In the genomic region with DNA sequence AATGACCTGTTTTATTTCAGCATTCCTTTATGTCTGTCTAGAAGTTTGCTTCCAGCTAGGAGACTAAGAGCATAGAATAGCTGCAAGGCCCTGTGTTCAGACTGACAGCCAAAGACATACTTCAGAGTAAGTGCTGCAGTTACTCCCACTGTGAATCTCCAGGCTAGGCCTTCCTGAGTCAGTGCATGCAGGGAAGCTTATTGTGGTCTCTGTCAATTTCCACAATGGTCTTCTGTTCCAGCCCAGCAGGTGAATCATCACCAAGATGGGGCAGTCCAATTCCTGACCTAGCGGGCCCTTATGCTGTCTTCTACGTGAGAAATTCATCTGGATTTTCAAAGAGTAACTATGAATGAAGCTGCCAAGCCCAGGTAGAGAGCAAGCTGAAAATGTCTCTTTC, we compare ENCODE assay signal across 28 cellular contexts.
DNase-seq lines count a peak whose midpoint lies in the region; ATAC-seq, FAIRE-seq and TF ChIP-seq lines count a peak whose summit lies in the region.
"Had no signal": no experiment of that assay in that cellular context is flagged by ENCODE, and none has a peak within 500 bp of the region (broad histone marks: within the 10 kb centered on the region; RNA-seq: fewer than 3 reads in every experiment).

No MANE protein-coding gene starts in this region.

- H3K4me1 ChIP-seq in H1 (replicated peaks in 1 of 4; ENCODE audit: control insufficient read depth in 3 of 4, insufficient read depth in 4 of 4, low read length in 3 of 4): peaks cover 0 to 3% (median 1%) of the 10 kb centered on the region in 4 experiments; a peak in 4 of 7 replicates
- no peaks in the 10 kb centered on the region for H3K4me1 ChIP-seq in CD8-positive, alpha-beta T cell (ENCODE audit: insufficient read depth, low read length)
- H3K4me1 ChIP-seq: esophagus squamous epithelium, HAP-1, pancreas had no signal

- H3K23me2 ChIP-seq in H1 (ENCODE audit: low read depth, low read length): no peaks in the 10 kb centered on the region

- H4K5ac ChIP-seq in H1 (ENCODE audit: insufficient read length, low read depth, low read length): no peak overlapping the region

- H3K18ac ChIP-seq in H1 (ENCODE audit: extremely low read depth, low read length): no peak overlapping the region

- no peak overlapping the region for H3K4me3 Mint-ChIP-seq in CD8-positive, alpha-beta T cell
- H3K4me3 Mint-ChIP-seq: activated CD4-positive, alpha-beta T cell treated with anti-CD3 and anti-CD28 coated beads, Interleukin-2, amount 10 ng/mL, durations not matched to agents 7 days and 5 days; activated naive CD8-positive, alpha-beta T cell treated with anti-CD3 and anti-CD28 coated beads, Interleukin-2, amount 50 U/mL, for 24 hours; CD8-positive, alpha-beta memory T cell; central memory CD8-positive, alpha-beta T cell; IgD-negative memory B cell; memory B cell; naive thymus-derived CD4-positive, alpha-beta T cell had no signal

- no peak overlapping the region for H2BK120ac ChIP-seq in H1 (replicated peaks; ENCODE audit: low read depth, low read length)

- H4K91ac ChIP-seq in H1 (replicated peaks; ENCODE audit: insufficient read length, low read length): no peak overlapping the region

- no peaks in the 10 kb centered on the region for H3K9me3 ChIP-seq in H1 (ENCODE audit: insufficient read depth in 2 of 2, low read depth in 1 of 2, low read length in 1 of 2)
- no peaks in the 10 kb centered on the region for H3K9me3 ChIP-seq in CD8-positive, alpha-beta T cell (ENCODE audit: low read length)
- H3K9me3 ChIP-seq: esophagus squamous epithelium, HAP-1, pancreas, sigmoid colon, tibial artery had no signal

- TF ChIP-seq POLR2A in H1 (IDR thresholded peaks at IDR 0.05; ENCODE audit: control extremely low read depth in 1 of 2, low read depth in 2 of 2, low read length in 2 of 2): no peak

- no peak overlapping the region for H2BK15ac ChIP-seq in H1 (ENCODE audit: low read length)

- H3K4me3 ChIP-seq in H1 (ENCODE audit: extremely low read depth in 1 of 4, insufficient read depth in 2 of 4, low read depth in 3 of 4, low read length in 4 of 4): no peak overlapping the region
- no peak overlapping the region for H3K4me3 ChIP-seq in CD8-positive, alpha-beta T cell (ENCODE audit: low read depth, low read length)
- H3K4me3 ChIP-seq: esophagus squamous epithelium, HAP-1, pancreas, sigmoid colon, tibial artery had no signal

- no peak overlapping the region for H3K23ac ChIP-seq in H1 (ENCODE audit: insufficient read length)

- no peaks in the 10 kb centered on the region for H3K4me1 Mint-ChIP-seq in CD8-positive, alpha-beta T cell (ENCODE audit: low read depth)
- H3K4me1 Mint-ChIP-seq: activated CD4-positive, alpha-beta T cell treated with anti-CD3 and anti-CD28 coated beads, Interleukin-2, amount 10 ng/mL, durations not matched to agents 7 days and 5 days; activated naive CD8-positive, alpha-beta T cell treated with anti-CD3 and anti-CD28 coated beads, Interleukin-2, amount 50 U/mL, for 24 hours; CD8-positive, alpha-beta memory T cell; central memory CD8-positive, alpha-beta T cell; IgD-negative memory B cell; memory B cell; naive thymus-derived CD4-positive, alpha-beta T cell had no signal

- intact Hi-C loops in CD8-positive, alpha-beta T cell (cut with DNase I, micrococcal nuclease): no loop called here

- H2AFZ ChIP-seq in H1 (ENCODE audit: low read length): no peak overlapping the region

- ATAC-seq in CD8-positive, alpha-beta T cell: no peak
- ATAC-seq: activated naive CD8-positive, alpha-beta T cell treated with anti-CD3 and anti-CD28 coated beads, Interleukin-2, amount 50 U/mL, for 24 hours; naive thymus-derived CD4-positive, alpha-beta T cell; pancreas had no signal

- CTCF ChIA-PET in H1 (lab: Charles Lee; ENCODE audit: partially characterized antibody): interaction anchor here (1.1 to 1.8 kb wide), 2 partner anchors 9 to 12 kb away, joined by 3 to 6 read pairs; no protein-coding TSS in a partner anchor
- CTCF ChIA-PET in CD8-positive, alpha-beta T cell (lab: Charles Lee): no interaction called here

- H3K4me2 ChIP-seq in H1 (ENCODE audit: insufficient read depth in 1 of 2, low read depth in 2 of 2, low read length in 2 of 2): peak overlapping the region in 1 of 2 experiments; percentile 14; a peak in 1 of 4 replicates

- H4K20me1 ChIP-seq in H1 (replicated peaks in 1 of 2; ENCODE audit: control insufficient read depth in 1 of 2, insufficient read depth in 2 of 2, low read length in 2 of 2): no peaks in the 10 kb centered on the region

- no peak overlapping the region for H3K56ac ChIP-seq in H1 (replicated peaks; ENCODE audit: insufficient read length, low read depth, low read length)

- no peak overlapping the region for H4K8ac ChIP-seq in H1 (ENCODE audit: extremely low read depth, insufficient read depth, low read length)

- H3K27ac Mint-ChIP-seq in CD8-positive, alpha-beta T cell: no peak overlapping the region
- H3K27ac Mint-ChIP-seq: activated CD4-positive, alpha-beta T cell treated with anti-CD3 and anti-CD28 coated beads, Interleukin-2, amount 10 ng/mL, durations not matched to agents 7 days and 5 days; activated naive CD8-positive, alpha-beta T cell treated with anti-CD3 and anti-CD28 coated beads, Interleukin-2, amount 50 U/mL, for 24 hours; activated T-helper 2 cell treated with anti-CD3 and anti-CD28 coated beads, Interferon-gamma antibody, Interleukin-2, Interleukin-4, amounts not matched to agents 10 μg/mL and 5 μg/mL and 100 μg/mL, durations not matched to agents 14 hours and 24 hours and 36 hours; CD8-positive, alpha-beta memory T cell; IgD-negative memory B cell; memory B cell; naive thymus-derived CD4-positive, alpha-beta T cell had no signal

- TF ChIP-seq CTCF in H1 (IDR thresholded peaks at IDR 0.05; ENCODE audit: control extremely low read depth in 1 of 3, insufficient read depth in 1 of 3, low read depth in 1 of 3, low read length in 3 of 3): no peak
- no peak for TF ChIP-seq CTCF in CD8-positive, alpha-beta T cell (IDR thresholded peaks at IDR 0.05)

- H3K79me2 ChIP-seq in H1 (ENCODE audit: control insufficient read depth in 1 of 2, insufficient read depth in 2 of 2, low read length in 2 of 2): no peaks in the 10 kb centered on the region

- peak; percentile 69 for FAIRE-seq in H1 (lab: Jason Lieb, UNC)
- FAIRE-seq: kidney, pancreas had no signal

- TF ChIP-seq RAD21 in H1 (IDR thresholded peaks at IDR 0.05 in 1 of 2, conservative IDR thresholded peaks at IDR 0.05 in 1 of 2; ENCODE audit: low read depth in 2 of 2, low read length in 2 of 2): no peak

- TF ChIP-seq EP300 in H1 (IDR thresholded peaks at IDR 0.05; ENCODE audit: borderline replicate concordance in 1 of 2, low read depth in 2 of 2, low read length in 2 of 2): no peak

- H3K27me3 ChIP-seq in H1 (replicated peaks in 1 of 4; ENCODE audit: control insufficient read depth in 3 of 4, extremely low read depth in 1 of 4, insufficient read depth in 3 of 4, low read length in 3 of 4): peaks cover 0 to 1% (median 0%) of the 10 kb centered on the region in 4 experiments; a peak in 1 of 7 replicates
- H3K27me3 ChIP-seq in CD8-positive, alpha-beta T cell (ENCODE audit: insufficient read depth, low read length): no peaks in the 10 kb centered on the region
- H3K27me3 ChIP-seq: esophagus squamous epithelium, pancreas, sigmoid colon, tibial artery had no signal

- H3K79me1 ChIP-seq in H1 (ENCODE audit: low read depth, low read length): no peaks in the 10 kb centered on the region

- POLR2A ChIA-PET in H1 (lab: Charles Lee; ENCODE audit: partially characterized antibody): no interaction called here
- POLR2A ChIA-PET in CD8-positive, alpha-beta T cell (lab: Charles Lee): no interaction called here

- 20% methylated on average over 2 of the region's 2 CpGs; no CpG with 5 or more reads in 1 of the 2 experiments for WGBS in H1 (ENCODE audit: extremely low coverage in 1 of 2, insufficient coverage in 1 of 2, insufficient read length in 1 of 2, insufficient replicate concordance in 2 of 2, low coverage in 1 of 2, low lambda C conversion rate in 2 of 2, missing lambda C conversion rate in 1 of 2), 2 experiments

- H3K27me3 Mint-ChIP-seq in CD8-positive, alpha-beta T cell (ENCODE audit: low read depth): no peaks in the 10 kb centered on the region
- H3K27me3 Mint-ChIP-seq: activated CD4-positive, alpha-beta T cell treated with anti-CD3 and anti-CD28 coated beads, Interleukin-2, amount 10 ng/mL, durations not matched to agents 7 days and 5 days; central memory CD8-positive, alpha-beta T cell had no signal

- no peak overlapping the region for H3K4ac ChIP-seq in H1 (replicated peaks; ENCODE audit: insufficient read length, low read depth, low read length)

- H3K9ac ChIP-seq in H1 (replicated peaks in 1 of 4; ENCODE audit: extremely low read depth in 1 of 4, low read depth in 3 of 4, low read length in 3 of 4): no peak overlapping the region

- H2AK5ac ChIP-seq in H1 (ENCODE audit: low read depth, low read length): no peak overlapping the region

- H3K36me3 ChIP-seq in H1 (ENCODE audit: control insufficient read depth in 2 of 4, insufficient read depth in 4 of 4, low read length in 3 of 4): no peaks in the 10 kb centered on the region
- no peaks in the 10 kb centered on the region for H3K36me3 ChIP-seq in CD8-positive, alpha-beta T cell (ENCODE audit: insufficient read depth, low read length)
- H3K36me3 ChIP-seq: esophagus squamous epithelium, HAP-1, pancreas, sigmoid colon, tibial artery had no signal

- no peak overlapping the region for H3K27ac ChIP-seq in H1 (ENCODE audit: low read depth, low read length)
- no peak overlapping the region for H3K27ac ChIP-seq in CD8-positive, alpha-beta T cell (ENCODE audit: low read depth, low read length)
- H3K27ac ChIP-seq: esophagus squamous epithelium, pancreas, sigmoid colon, tibial artery had no signal

- DNase-seq in GM03348 (ENCODE audit: low spot score) (peak; percentile 12), NCI-H2227 (lab: John Stamatoyannopoulos, UW; ENCODE audit: unreplicated experiment) (peak; percentile 21), H1 (ENCODE audit: low read depth in 1 of 2, low spot score in 2 of 2) (no peak), kidney tubule cell (ENCODE audit: low spot score) (peak; percentile 68), T-helper 9 cell (no peak), pons (ENCODE audit: low spot score) (no peak)
- DNase-seq in CD8-positive, alpha-beta T cell: no peak
- no peak for DNase-seq in stimulated activated CD4-positive, alpha-beta T cell treated with anti-CD3 and anti-CD28 coated beads, Interleukin-4, amount 100 ng/mL, for 24 hours
- DNase-seq: activated CD4-positive, alpha-beta T cell treated with anti-CD3 and anti-CD28 coated beads, Interleukin-2, amount 10 ng/mL, durations not matched to agents 7 days and 5 days; activated naive CD8-positive, alpha-beta T cell treated with anti-CD3 and anti-CD28 coated beads, Interleukin-2, amount 50 U/mL, for 24 hours; CD8-positive, alpha-beta memory T cell; effector CD4-positive, alpha-beta T cell; EL; esophagus squamous epithelium; glutamatergic neuron; kidney; MM.1S; naive thymus-derived CD4-positive, alpha-beta T cell; NCI-H187; pancreas; sigmoid colon; stimulated activated naive CD4-positive, alpha-beta T cell; tibial artery had no signal

- no peaks in the 10 kb centered on the region for H3K9me3 Mint-ChIP-seq in CD8-positive, alpha-beta T cell
- H3K9me3 Mint-ChIP-seq: activated CD4-positive, alpha-beta T cell treated with anti-CD3 and anti-CD28 coated beads, Interleukin-2, amount 10 ng/mL, durations not matched to agents 7 days and 5 days; activated naive CD8-positive, alpha-beta T cell treated with anti-CD3 and anti-CD28 coated beads, Interleukin-2, amount 50 U/mL, for 24 hours; activated T-helper 2 cell treated with anti-CD3 and anti-CD28 coated beads, Interferon-gamma antibody, Interleukin-2, Interleukin-4, amounts not matched to agents 10 μg/mL and 5 μg/mL and 100 μg/mL, durations not matched to agents 14 hours and 24 hours and 36 hours; central memory CD8-positive, alpha-beta T cell; memory B cell had no signal

- no peak overlapping the region for H2BK5ac ChIP-seq in H1 (ENCODE audit: low read depth, low read length)

- no peaks in the 10 kb centered on the region for H3K36me3 Mint-ChIP-seq in CD8-positive, alpha-beta T cell
- H3K36me3 Mint-ChIP-seq: CD8-positive, alpha-beta memory T cell; IgD-negative memory B cell; memory B cell; naive thymus-derived CD4-positive, alpha-beta T cell had no signal

- H3K14ac ChIP-seq in H1 (ENCODE audit: insufficient read length): no peak overlapping the region

- no peak overlapping the region for H2BK20ac ChIP-seq in H1 (ENCODE audit: low read length)

- no peak overlapping the region for H2BK12ac ChIP-seq in H1 (ENCODE audit: low read depth, low read length)

Comparison
In these comparisons a context has a peak if more than half of its experiments do, and no peak if none do; other contexts are left out.
1. DNase-seq: peak in GM03348 (single experiment), NCI-H2227 (single experiment) and kidney tubule cell (single experiment); none in H1 (0 of 2), CD8-positive, alpha-beta T cell (0 of 7), stimulated activated CD4-positive, alpha-beta T cell treated with anti-CD3 and anti-CD28 coated beads, Interleukin-4, amount 100 ng/mL, for 24 hours (single experiment), T-helper 9 cell (single experiment) and pons (single experiment).